1 cellular context compared by ENCODE assay signal in the genomic region with DNA sequence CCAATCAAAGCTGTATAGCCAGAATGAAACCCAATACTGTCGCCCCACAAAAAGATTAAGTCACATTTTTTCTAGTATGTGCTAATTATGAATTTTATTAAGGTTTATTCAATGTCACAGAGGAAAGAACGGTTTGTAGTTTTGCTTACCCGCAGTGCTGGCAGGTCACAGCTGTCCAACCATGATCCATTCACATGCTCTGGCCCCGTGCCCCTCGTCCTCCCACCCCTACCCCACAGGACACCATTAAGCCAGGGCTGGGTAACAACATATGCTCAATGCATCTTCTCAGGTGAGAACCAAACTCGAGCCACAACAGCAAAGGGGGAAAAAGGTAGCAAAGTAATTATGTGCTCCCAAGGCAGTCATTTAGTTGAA.
TF ChIP-seq lines count a peak whose summit lies in the region.

No MANE protein-coding gene starts in this region.

TF ChIP-seq in HCT116, 20 proteins besides CTCF, POLR2A, EP300 and RAD21 (continued from another document):
- TF ChIP-seq, protein P1, sequence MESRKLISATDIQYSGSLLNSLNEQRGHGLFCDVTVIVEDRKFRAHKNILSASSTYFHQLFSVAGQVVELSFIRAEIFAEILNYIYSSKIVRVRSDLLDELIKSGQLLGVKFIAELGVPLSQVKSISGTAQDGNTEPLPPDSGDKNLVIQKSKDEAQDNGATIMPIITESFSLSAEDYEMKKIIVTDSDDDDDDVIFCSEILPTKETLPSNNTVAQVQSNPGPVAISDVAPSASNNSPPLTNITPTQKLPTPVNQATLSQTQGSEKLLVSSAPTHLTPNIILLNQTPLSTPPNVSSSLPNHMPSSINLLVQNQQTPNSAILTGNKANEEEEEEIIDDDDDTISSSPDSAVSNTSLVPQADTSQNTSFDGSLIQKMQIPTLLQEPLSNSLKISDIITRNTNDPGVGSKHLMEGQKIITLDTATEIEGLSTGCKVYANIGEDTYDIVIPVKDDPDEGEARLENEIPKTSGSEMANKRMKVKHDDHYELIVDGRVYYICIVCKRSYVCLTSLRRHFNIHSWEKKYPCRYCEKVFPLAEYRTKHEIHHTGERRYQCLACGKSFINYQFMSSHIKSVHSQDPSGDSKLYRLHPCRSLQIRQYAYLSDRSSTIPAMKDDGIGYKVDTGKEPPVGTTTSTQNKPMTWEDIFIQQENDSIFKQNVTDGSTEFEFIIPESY (IDR thresholded peaks at IDR 0.05; ENCODE audit: extremely low read depth, insufficient replicate concordance, low read length), result no peak
- TF ChIP-seq ELF1 (IDR thresholded peaks at IDR 0.05; ENCODE audit: borderline replicate concordance, low read depth), result no peak
- TF ChIP-seq POLR2AphosphoS5 (IDR thresholded peaks at IDR 0.05; ENCODE audit: low read depth, low read length), result no peak
- TF ChIP-seq JUND (IDR thresholded peaks at IDR 0.05), result no peak
- TF ChIP-seq, protein P2, sequence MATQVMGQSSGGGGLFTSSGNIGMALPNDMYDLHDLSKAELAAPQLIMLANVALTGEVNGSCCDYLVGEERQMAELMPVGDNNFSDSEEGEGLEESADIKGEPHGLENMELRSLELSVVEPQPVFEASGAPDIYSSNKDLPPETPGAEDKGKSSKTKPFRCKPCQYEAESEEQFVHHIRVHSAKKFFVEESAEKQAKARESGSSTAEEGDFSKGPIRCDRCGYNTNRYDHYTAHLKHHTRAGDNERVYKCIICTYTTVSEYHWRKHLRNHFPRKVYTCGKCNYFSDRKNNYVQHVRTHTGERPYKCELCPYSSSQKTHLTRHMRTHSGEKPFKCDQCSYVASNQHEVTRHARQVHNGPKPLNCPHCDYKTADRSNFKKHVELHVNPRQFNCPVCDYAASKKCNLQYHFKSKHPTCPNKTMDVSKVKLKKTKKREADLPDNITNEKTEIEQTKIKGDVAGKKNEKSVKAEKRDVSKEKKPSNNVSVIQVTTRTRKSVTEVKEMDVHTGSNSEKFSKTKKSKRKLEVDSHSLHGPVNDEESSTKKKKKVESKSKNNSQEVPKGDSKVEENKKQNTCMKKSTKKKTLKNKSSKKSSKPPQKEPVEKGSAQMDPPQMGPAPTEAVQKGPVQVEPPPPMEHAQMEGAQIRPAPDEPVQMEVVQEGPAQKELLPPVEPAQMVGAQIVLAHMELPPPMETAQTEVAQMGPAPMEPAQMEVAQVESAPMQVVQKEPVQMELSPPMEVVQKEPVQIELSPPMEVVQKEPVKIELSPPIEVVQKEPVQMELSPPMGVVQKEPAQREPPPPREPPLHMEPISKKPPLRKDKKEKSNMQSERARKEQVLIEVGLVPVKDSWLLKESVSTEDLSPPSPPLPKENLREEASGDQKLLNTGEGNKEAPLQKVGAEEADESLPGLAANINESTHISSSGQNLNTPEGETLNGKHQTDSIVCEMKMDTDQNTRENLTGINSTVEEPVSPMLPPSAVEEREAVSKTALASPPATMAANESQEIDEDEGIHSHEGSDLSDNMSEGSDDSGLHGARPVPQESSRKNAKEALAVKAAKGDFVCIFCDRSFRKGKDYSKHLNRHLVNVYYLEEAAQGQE (IDR thresholded peaks at IDR 0.05; ENCODE audit: low read depth), result no peak
- no peak for TF ChIP-seq TCF7L2 (IDR thresholded peaks at IDR 0.05; ENCODE audit: borderline replicate concordance, extremely low read depth, insufficient read depth, insufficient read length)
- no peak for TF ChIP-seq SP1 (IDR thresholded peaks at IDR 0.05; ENCODE audit: low read depth)
